9 cellular contexts compared by ENCODE assay signal in genomic region chr20:46568570-46569129, GRCh38. TPM values are rescaled to one million over a fixed set of nuclear protein-coding genes. Genes with fewer than 3 reads are reported as not detected.
DNase-seq lines count a peak whose midpoint lies in the region; ATAC-seq and TF ChIP-seq lines count a peak whose summit lies in the region.
"Had no signal": no experiment of that assay in that cellular context is flagged by ENCODE, and none has a peak within 500 bp of the region (broad histone marks: within the 10 kb centered on the region; RNA-seq: fewer than 3 reads in every experiment).

No MANE protein-coding gene starts in this region.

- H3K4me2 ChIP-seq in mesendoderm (ENCODE audit: low read length) = no peak overlapping the region

- H3K9ac ChIP-seq in mesendoderm (ENCODE audit: low read length) = no peak overlapping the region

- no peak overlapping the region for H2AK5ac ChIP-seq in mesendoderm (ENCODE audit: low read length)

- no peaks in the 10 kb centered on the region for H3K79me2 ChIP-seq in mesendoderm (ENCODE audit: control insufficient read depth, insufficient read depth, low read length)

- H3K23ac ChIP-seq in mesendoderm (ENCODE audit: low read length) = no peak overlapping the region

- TF ChIP-seq POLR2A in gastroesophageal sphincter (IDR thresholded peaks at IDR 0.05) (no peak), sigmoid colon (IDR thresholded peaks at IDR 0.05) (no peak)

- peak; percentile 7 for DNase-seq in HCEC 1CT
- peak; percentile 92 for DNase-seq in RPMI7951 (ENCODE audit: low read depth)
- peak; percentile 93 for DNase-seq in sigmoid colon
- no peak for DNase-seq in endothelial cell (ENCODE audit: low spot score)
- DNase-seq in mesendoderm = no peak

- peak; percentile 72 for ATAC-seq in gastroesophageal sphincter
- ATAC-seq in HG02588 (IDR thresholded peaks at IDR 0.05; ENCODE audit: unreplicated experiment) = no peak
- no peak for ATAC-seq in HG02678 (IDR thresholded peaks at IDR 0.05; ENCODE audit: unreplicated experiment)

- H3K36me3 Mint-ChIP-seq in endothelial cell (ENCODE audit: low read depth, unreplicated experiment) = no peaks in the 10 kb centered on the region

- H3K9me3 ChIP-seq in gastroesophageal sphincter = no peaks in the 10 kb centered on the region
- no peaks in the 10 kb centered on the region for H3K9me3 ChIP-seq in sigmoid colon

- no peak overlapping the region for H3K4me3 ChIP-seq in gastroesophageal sphincter
- H3K4me3 ChIP-seq in sigmoid colon = no peak overlapping the region
- H3K4me3 ChIP-seq in mesendoderm (ENCODE audit: low read length) = no peak overlapping the region
- H3K4me3 ChIP-seq: skin epidermis had no signal

- H3K36me3 ChIP-seq in gastroesophageal sphincter (no peaks in the 10 kb centered on the region), sigmoid colon (no peaks in the 10 kb centered on the region), mesendoderm (ENCODE audit: control insufficient read depth, insufficient read depth, low read length) (no peaks in the 10 kb centered on the region)

- no peak overlapping the region for H3K56ac ChIP-seq in mesendoderm (ENCODE audit: low read length)

- TF ChIP-seq EP300 in gastroesophageal sphincter (IDR thresholded peaks at IDR 0.05) = no peak
- no peak for TF ChIP-seq EP300 in sigmoid colon (IDR thresholded peaks at IDR 0.05)

- TF ChIP-seq CTCF in gastroesophageal sphincter (IDR thresholded peaks at IDR 0.05) (no peak), sigmoid colon (IDR thresholded peaks at IDR 0.05) (no peak), endothelial cell (IDR thresholded peaks at IDR 0.05; ENCODE audit: unreplicated experiment) (no peak)

- H3K4me1 ChIP-seq in gastroesophageal sphincter = peaks cover 0 to 28% (median 3%) of the 10 kb centered on the region in 3 donors
- H3K4me1 ChIP-seq in sigmoid colon = peaks cover 0 to 15% (median 12%) of the 10 kb centered on the region in 4 donors
- no peaks in the 10 kb centered on the region for H3K4me1 ChIP-seq in mesendoderm (ENCODE audit: control insufficient read depth, low read depth, low read length)

- intact Hi-C loops in sigmoid colon (cut with DNase I) = no loop called here

- no peak overlapping the region for H2BK15ac ChIP-seq in mesendoderm (replicated peaks; ENCODE audit: low read depth)

- H3K9me3 Mint-ChIP-seq in endothelial cell (ENCODE audit: unreplicated experiment) = no peaks in the 10 kb centered on the region

- H3K27ac ChIP-seq in gastroesophageal sphincter (no peak overlapping the region), sigmoid colon (no peak overlapping the region), mesendoderm (ENCODE audit: low read depth, low read length) (no peak overlapping the region)
- H3K27ac ChIP-seq: skin epidermis had no signal

- no peak overlapping the region for H3K18ac ChIP-seq in mesendoderm (ENCODE audit: low read length)

- H2BK120ac ChIP-seq in mesendoderm (ENCODE audit: low read depth, low read length) = no peak overlapping the region

- H2BK5ac ChIP-seq in mesendoderm (ENCODE audit: low read length) = no peak overlapping the region

- H3K4ac ChIP-seq in mesendoderm (ENCODE audit: low read depth, low read length) = no peak overlapping the region

- no peaks in the 10 kb centered on the region for H3K4me1 Mint-ChIP-seq in endothelial cell (ENCODE audit: unreplicated experiment)

- WGBS in gastroesophageal sphincter (ENCODE audit: low coverage in 1 of 2), 2 donors = 0 to 11% methylated on average over 5 of the region's 10 CpGs
- 8 to 30% methylated on average over 10 of the region's 10 CpGs for WGBS in sigmoid colon, 2 donors
- WGBS in mesendoderm (ENCODE audit: extremely low coverage, insufficient coverage, low lambda C conversion rate) = no CpG with 5 or more reads among the region's 10 CpGs

- no peak overlapping the region for H3K4me3 Mint-ChIP-seq in endothelial cell (ENCODE audit: unreplicated experiment)

- no peak overlapping the region for H4K5ac ChIP-seq in mesendoderm (ENCODE audit: low read length)

- H4K8ac ChIP-seq in mesendoderm (ENCODE audit: low read depth, low read length) = no peak overlapping the region

- H3K79me1 ChIP-seq in mesendoderm (ENCODE audit: low read length) = no peaks in the 10 kb centered on the region

- H3K27ac Mint-ChIP-seq in endothelial cell (ENCODE audit: unreplicated experiment) = no peak overlapping the region

- no peaks in the 10 kb centered on the region for H3K27me3 ChIP-seq in gastroesophageal sphincter
- H3K27me3 ChIP-seq in sigmoid colon = no peaks in the 10 kb centered on the region
- no peaks in the 10 kb centered on the region for H3K27me3 ChIP-seq in mesendoderm (ENCODE audit: insufficient read depth, low read length, poor library complexity)

- no peaks in the 10 kb centered on the region for H3K27me3 Mint-ChIP-seq in endothelial cell (ENCODE audit: unreplicated experiment)

RNA-seq across cellular contexts. Expression of gene OCSTAMP, which starts 18.2 kb away (rescaled TPM):
- not detected in 2 replicates for total RNA-seq in RPMI7951 (2014; rRNA removed; shearing (Covaris generic))
- not detected for total RNA-seq in gastroesophageal sphincter
- not detected for total RNA-seq in sigmoid colon
- polyA plus RNA-seq in sigmoid colon = not detected
- not detected for total RNA-seq in endothelial cell (ENCODE audit: unreplicated experiment)
- polyA plus RNA-seq in mesendoderm (2013, experiment 1 of 2) = 0.24 TPM
- polyA plus RNA-seq in mesendoderm (2013, experiment 2 of 2) = 0.25 TPM

RNA-seq across cellular contexts. Expression of gene ZNF334, which starts 55.3 kb away (rescaled TPM):
- not detected in 2 replicates for total RNA-seq in RPMI7951 (2014; rRNA removed; shearing (Covaris generic))
- 1 to 10 TPM in 2 of 4 donors, under 1 TPM in 2; 0.54 to 6.5 (median 1.1) TPM for total RNA-seq in gastroesophageal sphincter
- total RNA-seq in sigmoid colon = 1 to 10 TPM; 2.6 to 6.6 (median 4.4) TPM
- 1 to 10 TPM in 1 of 3 donors, under 1 TPM in 2; 0.46 to 2.4 (median 0.60) TPM for polyA plus RNA-seq in sigmoid colon
- 19.5 TPM for total RNA-seq in endothelial cell (ENCODE audit: unreplicated experiment)
- 7.8 TPM for polyA plus RNA-seq in mesendoderm (2013, experiment 1 of 2)
- polyA plus RNA-seq in mesendoderm (2013, experiment 2 of 2) = 7.6 TPM

Comparison
In these comparisons a context has a peak if more than half of its experiments do, and no peak if none do; other contexts are left out.
1. DNase-seq: peak in HCEC 1CT (single experiment), RPMI7951 (single experiment) and sigmoid colon (single experiment); none in endothelial cell (single experiment) and mesendoderm (single experiment).